In genomic region chr21:46161800-46162592, GRCh38 we compare ENCODE assay signal across 19 cellular contexts. TPM values are rescaled to one million over a fixed set of nuclear protein-coding genes. Genes with fewer than 3 reads are reported as not detected.
DNase-seq lines count a peak whose midpoint lies in the region; ATAC-seq, FAIRE-seq and TF ChIP-seq lines count a peak whose summit lies in the region.
"Had no signal": no experiment of that assay in that cellular context is flagged by ENCODE, and none has a peak within 500 bp of the region (broad histone marks: within the 10 kb centered on the region; RNA-seq: fewer than 3 reads in every experiment).

No MANE protein-coding gene starts in this region.

- H3K9ac ChIP-seq in colonic mucosa (ENCODE audit: low read depth in 2 of 2, low read length in 2 of 2), result no peak overlapping the region

- H3K27ac ChIP-seq in C4-2B, result peak overlapping the region; percentile 80
- no peak overlapping the region for H3K27ac ChIP-seq in colonic mucosa
- H3K27ac ChIP-seq: adrenal gland, gastroesophageal sphincter, skin epidermis had no signal

- H3K36me3 ChIP-seq in GM06990 (ENCODE audit: control insufficient read depth, insufficient read depth, low read length) (no peaks in the 10 kb centered on the region), colonic mucosa (no peaks in the 10 kb centered on the region)
- H3K36me3 ChIP-seq: adrenal gland, gastroesophageal sphincter had no signal

- intact Hi-C loops in colonic mucosa (cut with DNase I), result no loop called here
- intact Hi-C loops in posterior cingulate gyrus (cut with DNase I), result no loop called here

- no peak for FAIRE-seq in H54 (lab: Jason Lieb, UNC)
- FAIRE-seq: RCC 7860, TTC549 had no signal

- H3K4me3 ChIP-seq in GM06990 (replicated peaks; ENCODE audit: low read depth, low read length) (no peak overlapping the region), colonic mucosa (no peak overlapping the region)
- H3K4me3 ChIP-seq: adrenal gland had no signal

- no peak for TF ChIP-seq POLR2A in H54 (IDR thresholded peaks at IDR 0.05; ENCODE audit: low read depth, low read length)

- no peaks in the 10 kb centered on the region for H3K27me3 ChIP-seq in GM06990 (replicated peaks; ENCODE audit: control insufficient read depth, insufficient read depth, low read length)
- H3K27me3 ChIP-seq in colonic mucosa, result no peaks in the 10 kb centered on the region
- H3K27me3 ChIP-seq: adrenal gland had no signal

- DNase-seq in GM06990 (ENCODE audit: extremely low read depth, insufficient read length) (peak; percentile 9), colonic mucosa (peak; percentile 12), posterior cingulate gyrus (peak in 6 of 10 donors; percentile 5 to 74 (median 36)), NCI-H774 (lab: John Stamatoyannopoulos, UW) (no peak), H54 (ENCODE audit: insufficient read length, low spot score) (no peak)
- no peak for DNase-seq in stimulated activated CD4-positive, alpha-beta T cell treated with anti-CD3 and anti-CD28 coated beads, Interleukin-4, amount 100 ng/mL, for 1 hour
- DNase-seq: activated CD4-positive, alpha-beta T cell treated with anti-CD3 and anti-CD28 coated beads, Interleukin-2, amount 50 U/mL, for 4 hours; Kasumi-1; NCI-H1417 treated with DMSO at 0.1 percent for 48 hours; NCI-H2171 treated with DMSO at 0.1 percent for 48 hours; occipital lobe; stimulated activated CD4-positive, alpha-beta T cell treated with anti-CD3 and anti-CD28 coated beads, Interleukin-4, amount 100 ng/mL, for 4 hours had no signal

- no peaks in the 10 kb centered on the region for H3K4me1 ChIP-seq in colonic mucosa
- H3K4me1 ChIP-seq: adrenal gland had no signal

- no peak for ATAC-seq in GM18909 (IDR thresholded peaks at IDR 0.05; ENCODE audit: poor library complexity, unreplicated experiment)
- ATAC-seq: gastroesophageal sphincter had no signal

- H3K9me3 ChIP-seq in colonic mucosa, result no peaks in the 10 kb centered on the region
- H3K9me3 ChIP-seq: adrenal gland, gastroesophageal sphincter had no signal

- no peak for TF ChIP-seq CTCF in C4-2B (conservative IDR thresholded peaks at IDR 0.05)
- TF ChIP-seq CTCF in GM06990 (IDR thresholded peaks at IDR 0.05; ENCODE audit: insufficient read depth, low read length, poor library complexity, severe bottlenecking), result no peak
- no peak for TF ChIP-seq CTCF in colonic mucosa (IDR thresholded peaks at IDR 0.05)

RNA-seq across cellular contexts. Expression of gene FTCD, which starts 6.6 kb away (rescaled TPM):
- 1 to 10 TPM in 1 of 2 donors, under 1 TPM in 1; 0.45 to 4.2 TPM for total RNA-seq in colonic mucosa
- total RNA-seq: occipital lobe had no signal

RNA-seq across cellular contexts. Expression of gene SPATC1L, which starts 22.3 kb away (rescaled TPM):
- 1 to 10 TPM; 6.2 to 6.9 TPM for total RNA-seq in colonic mucosa

Comparison
In these comparisons a context has a peak if more than half of its experiments do, and no peak if none do; other contexts are left out.
1. DNase-seq: peak in GM06990 (single experiment), colonic mucosa (single experiment) and posterior cingulate gyrus (6 of 10); none in NCI-H774 (single experiment), H54 (single experiment) and stimulated activated CD4-positive, alpha-beta T cell treated with anti-CD3 and anti-CD28 coated beads, Interleukin-4, amount 100 ng/mL, for 1 hour (single experiment).